Comparison of ENCODE assay signal across 12 cellular contexts in genomic region chr12:131948166-131948712, GRCh38. TPM values are rescaled to one million over a fixed set of nuclear protein-coding genes. Genes with fewer than 3 reads are reported as not detected.
DNase-seq lines count a peak whose midpoint lies in the region; ATAC-seq and TF ChIP-seq lines count a peak whose summit lies in the region.
"Had no signal": no experiment of that assay in that cellular context is flagged by ENCODE, and none has a peak within 500 bp of the region (broad histone marks: within the 10 kb centered on the region; RNA-seq: fewer than 3 reads in every experiment).

No MANE protein-coding gene starts in this region.

- H3K27me3 Mint-ChIP-seq in activated B cell treated with CpG ODN at 0.5 μM for 24 hours (no peaks in the 10 kb centered on the region), endodermal cell (ENCODE audit: insufficient read depth) (no peaks in the 10 kb centered on the region)

- peaks cover 18% of the 10 kb centered on the region for H3F3A ChIP-seq in smooth muscle cell (ENCODE audit: low read depth)

- H3K36me3 Mint-ChIP-seq in activated B cell treated with CpG ODN at 0.5 μM for 24 hours (ENCODE audit: low read depth): peaks cover 17% of the 10 kb centered on the region
- peaks cover 19% of the 10 kb centered on the region for H3K36me3 Mint-ChIP-seq in endodermal cell (ENCODE audit: low read depth)

- peaks cover 7 to 17% of the 10 kb centered on the region in 2 experiments; a peak in 2 of 3 replicates for H3K36me3 ChIP-seq in HEK293 (ENCODE audit: control insufficient read depth in 2 of 2, insufficient read depth in 1 of 2, low read length in 2 of 2)
- peaks cover 10% of the 10 kb centered on the region for H3K36me3 ChIP-seq in endodermal cell (ENCODE audit: control insufficient read depth, insufficient read depth, low read length)
- peaks cover 3% of the 10 kb centered on the region for H3K36me3 ChIP-seq in smooth muscle cell (ENCODE audit: low read depth)
- H3K36me3 ChIP-seq: pancreas had no signal

- no peaks in the 10 kb centered on the region for H3K9me3 Mint-ChIP-seq in activated B cell treated with CpG ODN at 0.5 μM for 24 hours
- H3K9me3 Mint-ChIP-seq in endodermal cell: no peaks in the 10 kb centered on the region

- H3K4me3 Mint-ChIP-seq in activated B cell treated with CpG ODN at 0.5 μM for 24 hours (no peak overlapping the region), endodermal cell (no peak overlapping the region)

- CTCF ChIA-PET in HEK293 (lab: Yijun Ruan, JAX): no interaction called here
- CTCF ChIA-PET in activated B cell treated with CpG ODN at 0.5 μM for 24 hours (lab: Charles Lee): no interaction called here

- no peaks in the 10 kb centered on the region for H3K27me3 ChIP-seq in endodermal cell (ENCODE audit: control insufficient read depth, insufficient read depth, low read length, poor library complexity, severe bottlenecking)
- no peaks in the 10 kb centered on the region for H3K27me3 ChIP-seq in smooth muscle cell (ENCODE audit: low read depth)
- H3K27me3 ChIP-seq: pancreas had no signal

- no peak for ATAC-seq in activated B cell treated with CpG ODN at 0.5 μM for 24 hours (ENCODE audit: low read depth)
- ATAC-seq: pancreas had no signal

- no peak overlapping the region for H3K27ac ChIP-seq in HEK293 (ENCODE audit: extremely low read depth, low read depth, low read length)
- H3K27ac ChIP-seq in endodermal cell (ENCODE audit: low read depth, low read length): no peak overlapping the region
- peak overlapping the region; percentile 73 for H3K27ac ChIP-seq in smooth muscle cell (ENCODE audit: low read depth)
- H3K27ac ChIP-seq: HL-60 had no signal

- peaks cover 30% of the 10 kb centered on the region for H3K79me2 ChIP-seq in smooth muscle cell (ENCODE audit: low read depth)

- peaks cover 31% of the 10 kb centered on the region for H3K4me1 Mint-ChIP-seq in activated B cell treated with CpG ODN at 0.5 μM for 24 hours
- peaks cover 5% of the 10 kb centered on the region for H3K4me1 Mint-ChIP-seq in endodermal cell

- H3K9me3 ChIP-seq in HEK293 (ENCODE audit: control insufficient read depth, insufficient read depth, low read depth, low read length) (no peaks in the 10 kb centered on the region), endodermal cell (ENCODE audit: control insufficient read depth, low read length) (no peaks in the 10 kb centered on the region), smooth muscle cell (replicated peaks; ENCODE audit: low read depth) (no peaks in the 10 kb centered on the region)
- H3K9me3 ChIP-seq: pancreas had no signal

- peak overlapping the region; percentile 61 for H3K27ac Mint-ChIP-seq in activated B cell treated with CpG ODN at 0.5 μM for 24 hours
- no peak overlapping the region for H3K27ac Mint-ChIP-seq in endodermal cell

- H3K4me1 ChIP-seq in HEK293 (ENCODE audit: control insufficient read depth, insufficient read depth, low read length) (no peaks in the 10 kb centered on the region), endodermal cell (ENCODE audit: control insufficient read depth, insufficient read depth, low read length) (no peaks in the 10 kb centered on the region), smooth muscle cell (ENCODE audit: low read depth) (peaks cover 5% of the 10 kb centered on the region)

- peaks cover 21% of the 10 kb centered on the region for H4K20me1 ChIP-seq in smooth muscle cell (ENCODE audit: low read depth)

- WGBS in endodermal cell (ENCODE audit: insufficient coverage in 1 of 2, insufficient read length in 1 of 2), 2 experiments: 80 to 100% methylated on average over 1 of the region's 1 CpG
- WGBS in smooth muscle cell (ENCODE audit: low lambda C conversion rate): 100% methylated on average over 1 of the region's 1 CpG

- intact Hi-C loops in activated B cell treated with CpG ODN at 0.5 μM for 24 hours (cut with micrococcal nuclease): no loop called here

- no peak overlapping the region for H3K4me2 ChIP-seq in smooth muscle cell

- H2AFZ ChIP-seq in smooth muscle cell (ENCODE audit: low read depth): no peak overlapping the region

- TF ChIP-seq CTCF in HEK293 (tag by site-specific recombination; IDR thresholded peaks at IDR 0.05): no peak
- TF ChIP-seq CTCF in activated B cell treated with CpG ODN at 0.5 μM for 24 hours (IDR thresholded peaks at IDR 0.05): no peak
- no peak for TF ChIP-seq CTCF in endodermal cell (conservative IDR thresholded peaks at IDR 0.05)
- TF ChIP-seq CTCF in smooth muscle cell (IDR thresholded peaks at IDR 0.05; ENCODE audit: borderline replicate concordance, insufficient read depth, poor library complexity, severe bottlenecking): no peak

- POLR2A ChIA-PET in HEK293 (lab: Yijun Ruan, JAX): no interaction called here
- POLR2A ChIA-PET in activated B cell treated with CpG ODN at 0.5 μM for 24 hours (lab: Charles Lee): no interaction called here

- no peak for DNase-seq in activated B cell treated with CpG ODN at 0.5 μM for 24 hours
- peak; percentile 35 for DNase-seq in endodermal cell
- DNase-seq in smooth muscle cell (lab: John Stamatoyannopoulos, UW; ENCODE audit: unreplicated experiment): no peak
- no peak for DNase-seq in NOMO-1 treated with DMSO at 0.1 percent for 48 hours (lab: John Stamatoyannopoulos, UW; ENCODE audit: unreplicated experiment)
- no peak for DNase-seq in EL
- DNase-seq in DMS114 treated with DMSO at 0.1 percent for 48 hours (lab: John Stamatoyannopoulos, UW; ENCODE audit: unreplicated experiment): no peak
- DNase-seq: activated CD4-positive, CD25-positive, alpha-beta regulatory T cell; NCI-H510A treated with DMSO at 0.1 percent for 48 hours; SHP77 had no signal

- H3K9ac ChIP-seq in endodermal cell (ENCODE audit: extremely low read depth, low read length, poor library complexity, severe bottlenecking): no peak overlapping the region
- H3K9ac ChIP-seq in smooth muscle cell (ENCODE audit: low read depth): no peak overlapping the region

- H3K4me3 ChIP-seq in HEK293 (ENCODE audit: low read depth, low read length) (no peak overlapping the region), endodermal cell (ENCODE audit: low read length) (no peak overlapping the region), smooth muscle cell (no peak overlapping the region)

TF ChIP-seq in HEK293, 187 proteins besides CTCF, POLR2A, EP300 and RAD21:
- peak; percentile 99 for TF ChIP-seq ZNF121 (tag by site-specific recombination; IDR thresholded peaks at IDR 0.05)
- TF ChIP-seq SALL2 (tag by site-specific recombination; IDR thresholded peaks at IDR 0.05; ENCODE audit: borderline replicate concordance): no peak
- no peak for TF ChIP-seq ZNF366 (tag by site-specific recombination; conservative IDR thresholded peaks at IDR 0.05)
- peak; percentile 14; the same call in 1 of the 2 replicates for TF ChIP-seq PRDM1 (tag by site-specific recombination; IDR thresholded peaks at IDR 0.05)
- peak; percentile 19; the same call in 1 of the 2 replicates for TF ChIP-seq ZNF664 (tag by site-specific recombination; IDR thresholded peaks at IDR 0.05)
TF ChIP-seq in HEK293: peak in this region for 3.

RNA-seq across cellular contexts. Expression of gene EP400, which starts 1.5 kb away (rescaled TPM):
- total RNA-seq in activated B cell treated with CpG ODN at 0.5 μM for 24 hours (57.8 and 65.6 TPM in 2 replicates), endodermal cell (10 to 100 TPM; 64.7 to 78.3 TPM), smooth muscle cell (10.9 and 13.6 TPM in 2 replicates)
- 42.4 TPM for polyA plus RNA-seq in endodermal cell (2013, experiment 1 of 2)
- polyA plus RNA-seq in endodermal cell (2013, experiment 2 of 2): 40.7 TPM
- 6.6 and 9.8 TPM in 2 replicates for polyA plus RNA-seq in smooth muscle cell

RNA-seq across cellular contexts. Expression of gene PUS1, which starts 19.2 kb away (rescaled TPM):
- 51.5 and 60.3 TPM in 2 replicates for total RNA-seq in activated B cell treated with CpG ODN at 0.5 μM for 24 hours
- total RNA-seq in endodermal cell: 10 to 100 TPM; 37.3 to 56.7 TPM
- 20.6 TPM for polyA plus RNA-seq in endodermal cell (2013, experiment 1 of 2)
- 15.2 TPM for polyA plus RNA-seq in endodermal cell (2013, experiment 2 of 2)
- total RNA-seq in smooth muscle cell: 2.6 and 22.2 TPM in 2 replicates
- polyA plus RNA-seq in smooth muscle cell: 6.6 and 18.5 TPM in 2 replicates

RNA-seq across cellular contexts. Expression of gene ULK1, which starts 53.8 kb away (rescaled TPM):
- total RNA-seq in activated B cell treated with CpG ODN at 0.5 μM for 24 hours (20.1 and 27.0 TPM in 2 replicates), endodermal cell (100 to 1,000 TPM in 1 of 2 donors, 10 to 100 TPM in 1; 68.0 to 104 TPM), smooth muscle cell (8.1 and 10.5 TPM in 2 replicates)
- 50.3 TPM for polyA plus RNA-seq in endodermal cell (2013, experiment 1 of 2)
- 43.7 TPM for polyA plus RNA-seq in endodermal cell (2013, experiment 2 of 2)
- 8.5 and 19.9 TPM in 2 replicates for polyA plus RNA-seq in smooth muscle cell
